In genomic region chr2:127146820-127147502, GRCh38 we compare ENCODE assay signal across 21 cellular contexts. TPM values are rescaled to one million over a fixed set of nuclear protein-coding genes. Genes with fewer than 3 reads are reported as not detected.
DNase-seq lines count a peak whose midpoint lies in the region; ATAC-seq and TF ChIP-seq lines count a peak whose summit lies in the region.
"Had no signal": no experiment of that assay in that cellular context is flagged by ENCODE, and none has a peak within 500 bp of the region (broad histone marks: within the 10 kb centered on the region; RNA-seq: fewer than 3 reads in every experiment).

No MANE protein-coding gene starts in this region.

- ATAC-seq in left ventricle myocardium superior: peak; percentile 38
- ATAC-seq in GM18870 (IDR thresholded peaks at IDR 0.05; ENCODE audit: unreplicated experiment): no peak
- ATAC-seq: sciatic nerve had no signal

- H3K27ac Mint-ChIP-seq in chondrocyte (ENCODE audit: unreplicated experiment): peak overlapping the region; percentile 90
- H3K27ac Mint-ChIP-seq: memory B cell; T-helper 1 cell treated with Interleukin-12 subunit alpha and Interleukin-12 subunit beta and Interleukin-4 antibody, amounts not matched to agents 30 μg/mL and 1 μg/mL, for 36 hours; type B pancreatic cell had no signal

- no peak for DNase-seq in left ventricle myocardium superior
- no peak for DNase-seq in right atrium auricular region (ENCODE audit: low spot score)
- no peak for DNase-seq in chondrocyte (ENCODE audit: low spot score)
- peak; percentile 92 for DNase-seq in myocyte (ENCODE audit: low read depth)
- no peak for DNase-seq in NCI-H187 (lab: John Stamatoyannopoulos, UW)
- no peak for DNase-seq in mucosa of gallbladder (ENCODE audit: low spot score)
- DNase-seq in glomerular visceral epithelial cell (ENCODE audit: extremely low spot score): no peak
- DNase-seq: activated CD4-positive, CD25-positive, alpha-beta regulatory T cell treated with anti-CD3 and anti-CD28 coated beads, Interleukin-2, amount 50 U/mL, for 72 hours; activated CD8-positive, alpha-beta memory T cell treated with anti-CD3 and anti-CD28 coated beads, Interleukin-2, amount 50 U/mL, for 48 hours; activated naive CD4-positive, alpha-beta T cell treated with anti-CD3 and anti-CD28 coated beads, Interleukin-2, amount 50 U/mL, for 16 hours; COR-L47; foreskin melanocyte; NCI-H774; RPMI8226; stimulated activated CD4-positive, alpha-beta T cell treated with anti-CD3 and anti-CD28 coated beads, Interleukin-4, amount 100 ng/mL, for 4 hours had no signal

- no peaks in the 10 kb centered on the region for H3K27me3 ChIP-seq in right atrium auricular region
- H3K27me3 ChIP-seq: breast epithelium had no signal

- H3K27me3 Mint-ChIP-seq in chondrocyte (ENCODE audit: low read depth): no peaks in the 10 kb centered on the region
- H3K27me3 Mint-ChIP-seq: memory B cell, type B pancreatic cell had no signal

- H3K4me1 Mint-ChIP-seq in chondrocyte (ENCODE audit: low read depth): peaks cover 62% of the 10 kb centered on the region
- H3K4me1 Mint-ChIP-seq: memory B cell had no signal

- TF ChIP-seq CTCF in right atrium auricular region (IDR thresholded peaks at IDR 0.05) (no peak), chondrocyte (IDR thresholded peaks at IDR 0.05) (no peak)

- H3K4me3 ChIP-seq in right atrium auricular region: no peak overlapping the region
- H3K4me3 ChIP-seq: breast epithelium had no signal

- intact Hi-C loops in left ventricle myocardium superior (cut with micrococcal nuclease): no loop called here

- H3K4me1 ChIP-seq in right atrium auricular region: peaks cover 0 to 20% of the 10 kb centered on the region in 2 donors
- H3K4me1 ChIP-seq: breast epithelium had no signal

- no peaks in the 10 kb centered on the region for H3K36me3 ChIP-seq in right atrium auricular region
- H3K36me3 ChIP-seq: breast epithelium had no signal

- no peak overlapping the region for H3K27ac ChIP-seq in right atrium auricular region
- H3K27ac ChIP-seq: breast epithelium had no signal

- no peak overlapping the region for H3K4me3 Mint-ChIP-seq in chondrocyte (ENCODE audit: unreplicated experiment)
- H3K4me3 Mint-ChIP-seq: memory B cell; T-helper 1 cell treated with Interleukin-12 subunit alpha and Interleukin-12 subunit beta and Interleukin-4 antibody, amounts not matched to agents 30 μg/mL and 1 μg/mL, for 36 hours; type B pancreatic cell had no signal

- H3K9me3 ChIP-seq in right atrium auricular region: peaks cover 0 to 14% of the 10 kb centered on the region in 2 donors

- peaks cover 3% of the 10 kb centered on the region for H3K36me3 Mint-ChIP-seq in chondrocyte (ENCODE audit: low read depth)
- H3K36me3 Mint-ChIP-seq: memory B cell, type B pancreatic cell had no signal

- H3K9me3 Mint-ChIP-seq in chondrocyte (ENCODE audit: low read depth): peaks cover 6% of the 10 kb centered on the region
- H3K9me3 Mint-ChIP-seq: type B pancreatic cell had no signal

RNA-seq across cellular contexts. Expression of gene BIN1, which starts 40.0 kb away (rescaled TPM):
- total RNA-seq in left ventricle myocardium superior (15.0 TPM), right atrium auricular region (10 to 100 TPM in 1 of 2 donors, 1 to 10 TPM in 1; 7.6 to 15.3 TPM), chondrocyte (40.0 to 64.0 TPM (median 63.6 TPM) in 3 replicates), myocyte (3,190 and 3,208 TPM in 2 replicates), mucosa of gallbladder (131 TPM)
- 771 TPM for polyA plus RNA-seq in myocyte (2012)

Comparison
In these comparisons a context has a peak if more than half of its experiments do, and no peak if none do; other contexts are left out.
1. RNA of gene BIN1, which starts 40.0 kb away (total RNA-seq): 3,190 to 3,208 TPM in myocyte; 131 TPM in mucosa of gallbladder (single experiment), 40.0 to 64.0 TPM in chondrocyte, 7.6 to 15.3 TPM in right atrium auricular region and 15.0 TPM in left ventricle myocardium superior (single experiment); every median in the first group is over 10 times any median in the second.